In genomic region chr3:101513419-101513986, GRCh38 we compare ENCODE assay signal across 8 cellular contexts. TPM values are rescaled to one million over a fixed set of nuclear protein-coding genes. Genes with fewer than 3 reads are reported as not detected.
DNase-seq lines count a peak whose midpoint lies in the region; ATAC-seq and TF ChIP-seq lines count a peak whose summit lies in the region.

No MANE protein-coding gene starts in this region.

- in situ Hi-C loops in Panc1 (cut with HindIII; ENCODE audit: low pct_unique_long_range_greater_than_20kb, low sequenced_read_pairs) = no loop called here

- peak overlapping the region; percentile 99 for H3K27ac Mint-ChIP-seq in T-helper 2 cell treated with Interferon-gamma antibody and Interleukin-4, amounts not matched to agents 5 μg/mL and 100 μg/mL, for 36 hours

- H3K9me3 ChIP-seq in Panc1 (ENCODE audit: control insufficient read depth, insufficient read depth, low read depth, low read length) (no peaks in the 10 kb centered on the region), mucosa of rectum (ENCODE audit: control insufficient read depth in 2 of 2, low read length in 2 of 2) (no peaks in the 10 kb centered on the region)

- H3K27me3 ChIP-seq in Panc1 (ENCODE audit: control insufficient read depth, insufficient read depth, low read length) (no peaks in the 10 kb centered on the region), dorsolateral prefrontal cortex (peaks cover 0 to 16% (median 0%) of the 10 kb centered on the region in 45 donors), mucosa of rectum (ENCODE audit: control insufficient read depth in 2 of 2, insufficient read depth in 2 of 2, low read length in 2 of 2) (peaks cover 0 to 3% of the 10 kb centered on the region in 2 donors)

- no peaks in the 10 kb centered on the region for H3K9me3 Mint-ChIP-seq in T-helper 2 cell treated with Interferon-gamma antibody and Interleukin-4, amounts not matched to agents 5 μg/mL and 100 μg/mL, for 36 hours

- ATAC-seq in HG02759 (IDR thresholded peaks at IDR 0.05; ENCODE audit: unreplicated experiment) (peak; percentile 39), Panc1 (peak; percentile 62)

- peak overlapping the region; percentile 88 to 92 for H3K9ac ChIP-seq in mucosa of rectum (ENCODE audit: low read depth in 1 of 2, low read length in 2 of 2)

- H3K4me3 Mint-ChIP-seq in T-helper 2 cell treated with Interferon-gamma antibody and Interleukin-4, amounts not matched to agents 5 μg/mL and 100 μg/mL, for 36 hours = peak overlapping the region; percentile 100

- H3K4me1 Mint-ChIP-seq in T-helper 2 cell treated with Interferon-gamma antibody and Interleukin-4, amounts not matched to agents 5 μg/mL and 100 μg/mL, for 36 hours (ENCODE audit: low read depth) = peaks cover 34% of the 10 kb centered on the region

- intact Hi-C loops in Panc1 (cut with micrococcal nuclease; ENCODE audit: unreplicated experiment) (no loop called here), dorsolateral prefrontal cortex (cut with DNase I) (loop anchor here (2.0 to 5.0 kb wide), 3 partner anchors 59 to 174 kb away; partner anchors contain the start of genes PCNP (in 2 of the 2) and RPL24 (in 1 of the 2))

- H3K27ac ChIP-seq in Panc1 (ENCODE audit: low read length) (peak overlapping the region; percentile 99), dorsolateral prefrontal cortex (peak overlapping the region; percentile 71 to 98 (median 93)), mucosa of rectum (ENCODE audit: low read depth in 2 of 2, low read length in 2 of 2) (peak overlapping the region; percentile 90 to 92)

- POLR2A ChIA-PET in Panc1 (lab: Charles Lee) = interaction anchor here (0.6 to 0.8 kb wide), 2 partner anchors 108 to 144 kb away, joined by 3 to 19 read pairs; no protein-coding TSS in a partner anchor

- TF ChIP-seq CTCF in Panc1 (IDR thresholded peaks at IDR 0.05) = no peak
- TF ChIP-seq CTCF in dorsolateral prefrontal cortex (IDR thresholded peaks at IDR 0.05 in 54 of 56, conservative IDR thresholded peaks at IDR 0.05 in 2 of 56; ENCODE audit: low read depth in 1 of 56, partially characterized antibody in 56 of 56) = peak in 1 of 56 donors; percentile 1

- H3K36me3 Mint-ChIP-seq in T-helper 2 cell treated with Interferon-gamma antibody and Interleukin-4, amounts not matched to agents 5 μg/mL and 100 μg/mL, for 36 hours (ENCODE audit: low read depth) = peaks cover 19% of the 10 kb centered on the region

- CTCF ChIA-PET in Panc1 (lab: Charles Lee) = interaction anchor here (0.6 to 0.8 kb wide), 2 partner anchors 60 to 131 kb away, joined by 3 to 5 read pairs; no protein-coding TSS in a partner anchor

- H3K4me3 ChIP-seq in Panc1 (ENCODE audit: low read depth in 2 of 2, low read length in 2 of 2) (peak overlapping the region; percentile 84 to 89), dorsolateral prefrontal cortex (peak overlapping the region; percentile 57 to 97 (median 87)), mucosa of rectum (ENCODE audit: low read length in 2 of 2) (peak overlapping the region; percentile 87 to 93)

- H3K36me3 ChIP-seq in Panc1 (ENCODE audit: control insufficient read depth, insufficient read depth, low read length) = no peaks in the 10 kb centered on the region; the same call in 1 of the 2 replicates
- H3K36me3 ChIP-seq in mucosa of rectum (ENCODE audit: control insufficient read depth in 2 of 2, insufficient read depth in 2 of 2, low read length in 2 of 2) = no peaks in the 10 kb centered on the region

- no peaks in the 10 kb centered on the region for H3K27me3 Mint-ChIP-seq in T-helper 2 cell treated with Interferon-gamma antibody and Interleukin-4, amounts not matched to agents 5 μg/mL and 100 μg/mL, for 36 hours (ENCODE audit: low read depth)

- H3K4me1 ChIP-seq in Panc1 (ENCODE audit: control insufficient read depth, insufficient read depth, low read length) = peaks cover 28% of the 10 kb centered on the region
- peaks cover 2 to 6% of the 10 kb centered on the region in 2 donors for H3K4me1 ChIP-seq in mucosa of rectum (ENCODE audit: control insufficient read depth in 2 of 2, insufficient read depth in 2 of 2, low read length in 2 of 2)

- no peak for DNase-seq in T-helper 2 cell treated with Interferon-gamma antibody and Interleukin-4, amounts not matched to agents 5 μg/mL and 100 μg/mL, for 36 hours (ENCODE audit: low spot score)
- DNase-seq in T-helper 2 cell (no peak), Panc1 (ENCODE audit: low read depth, low spot score) (no peak), dorsolateral prefrontal cortex (no peak), MV-4-11 (lab: John Stamatoyannopoulos, UW) (no peak)
- no peak for DNase-seq in stimulated activated CD4-positive, alpha-beta T cell treated with anti-CD3 and anti-CD28 coated beads, Interleukin-15, amount 100 ng/mL, for 24 hours

- BruUV-seq in Panc1 (replicated peaks; lab: Mats Ljungman, UMichigan) = TSS peak; percentile 99

RNA-seq across cellular contexts. Expression of gene SENP7, which starts 0.5 kb away (rescaled TPM):
- 10.1 TPM for total RNA-seq in Panc1 (2021; ENCODE audit: unreplicated experiment)
- polyA plus RNA-seq in Panc1 (2012; ENCODE audit: insufficient read length) = 3.8 TPM
- 10 to 100 TPM; 16.3 to 38.9 (median 28.5) TPM for total RNA-seq in dorsolateral prefrontal cortex

RNA-seq across cellular contexts. Expression of gene TRMT10C, which starts 48.2 kb away (rescaled TPM):
- total RNA-seq in Panc1 (2021; ENCODE audit: unreplicated experiment) (35.0 TPM), dorsolateral prefrontal cortex (10 to 100 TPM in 119 of 120 experiments, 1 to 10 TPM in 1; 8.7 to 26.3 (median 18.7) TPM)
- 21.5 TPM for polyA plus RNA-seq in Panc1 (2012; ENCODE audit: insufficient read length)
